Comparison of ENCODE assay signal across 36 cellular contexts in the genomic region with DNA sequence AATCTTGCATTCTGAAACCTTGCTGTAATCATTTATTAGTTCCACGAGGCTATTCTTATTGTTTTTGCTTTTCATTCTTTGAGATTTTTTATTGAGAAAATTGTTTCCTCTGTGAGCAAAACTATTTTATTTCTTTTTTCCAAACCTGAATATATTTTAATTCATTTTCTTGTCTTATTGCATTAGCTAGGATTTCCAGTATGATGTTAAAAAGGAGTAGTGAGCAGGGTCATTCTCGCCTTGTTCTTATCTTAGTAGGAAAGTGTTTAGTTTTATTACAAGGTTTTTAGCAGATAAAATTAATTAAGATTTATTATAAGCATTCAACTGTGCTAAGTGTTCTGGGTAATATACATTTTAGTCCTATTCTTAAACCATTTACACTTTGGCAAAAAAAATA.
"Had no signal": no experiment of that assay in that cellular context is flagged by ENCODE, and none has a peak within 500 bp of the region (broad histone marks: within the 10 kb centered on the region; RNA-seq: fewer than 3 reads in every experiment).

No MANE protein-coding gene starts in this region.

- H3K4me3 ChIP-seq: MG63 had no signal

- H3K36me3 ChIP-seq: MG63 had no signal

- DNase-seq: Karpas-422, Kasumi-1, MG63, MM.1S, MV-4-11, NCI-H1048, NCI-H1092, NCI-H1092 treated with DMSO at 0.1 percent for 48 hours, NCI-H1105, NCI-H1105 treated with DMSO at 0.1 percent for 48 hours, NCI-H1417, NCI-H1417 treated with DMSO at 0.1 percent for 48 hours, NCI-H1436, NCI-H1436 treated with DMSO at 0.1 percent for 48 hours, NCI-H146, NCI-H1694, NCI-H1694 treated with DMSO at 0.1 percent for 48 hours, NCI-H187, NCI-H187 treated with DMSO at 0.1 percent for 48 hours, NCI-H1930, NCI-H2029, NCI-H2029 treated with DMSO at 0.1 percent for 48 hours, NCI-H2081, NCI-H2081 treated with DMSO at 0.1 percent for 48 hours, NCI-H2107, NCI-H2171, NCI-H2171 treated with DMSO at 0.1 percent for 48 hours, NCI-H2227 treated with DMSO at 0.1 percent for 48 hours, NCI-H226, NCI-H345, NCI-H446, NCI-H446 treated with DMSO at 0.1 percent for 48 hours, NCI-H510A, NCI-H510A treated with DMSO at 0.1 percent for 48 hours, NCI-H524, NCI-H524 treated with DMSO at 0.1 percent for 48 hours had no signal

- H3K27me3 ChIP-seq: MG63 had no signal
